8 cellular contexts compared by ENCODE assay signal in genomic region chr1:45803299-45803780, GRCh38. TPM values are rescaled to one million over a fixed set of nuclear protein-coding genes. Genes with fewer than 3 reads are reported as not detected.
DNase-seq lines count a peak whose midpoint lies in the region; ATAC-seq and TF ChIP-seq lines count a peak whose summit lies in the region.

Gene MAST2 (plus strand): TSS chr1:45803612. CDS start chr1:45803896, 284 bp downstream.

- H3K36me3 Mint-ChIP-seq in activated naive CD4-positive, alpha-beta T cell treated with anti-CD3 and anti-CD28 coated beads, Interleukin-2, amount 50 U/mL, for 72 hours: peaks cover 13 to 20% of the 10 kb centered on the region in 2 donors
- H3K36me3 Mint-ChIP-seq in osteocyte (ENCODE audit: unreplicated experiment): peaks cover 9% of the 10 kb centered on the region

- TF ChIP-seq CTCF in GM06990 (IDR thresholded peaks at IDR 0.05; ENCODE audit: insufficient read depth, low read length, poor library complexity, severe bottlenecking): no peak
- TF ChIP-seq CTCF in osteocyte (IDR thresholded peaks at IDR 0.05): no peak
- no peak for TF ChIP-seq CTCF in testis (IDR thresholded peaks at IDR 0.05)

- H3K36me3 ChIP-seq in GM06990 (ENCODE audit: control insufficient read depth, insufficient read depth, low read length): no peaks in the 10 kb centered on the region
- no peaks in the 10 kb centered on the region for H3K36me3 ChIP-seq in testis (ENCODE audit: low read depth, missing control alignments)

- intact Hi-C loops in head of caudate nucleus (cut with DNase I) (loop anchor here (2.0 kb wide), 1 partner anchor 53 kb away; the partner anchor contains the start of gene IPP), testis (cut with DNase I; ENCODE audit: low total_unique reads) (no loop called here)

- H3K27ac Mint-ChIP-seq in activated naive CD4-positive, alpha-beta T cell treated with anti-CD3 and anti-CD28 coated beads, Interleukin-2, amount 50 U/mL, for 72 hours: peak within 1 kb of the TSS; percentile 87 to 90
- H3K27ac Mint-ChIP-seq in osteocyte (ENCODE audit: unreplicated experiment): peak within 1 kb of the TSS; percentile 96

- WGBS in testis, 2 donors: 0% methylated on average over 4 to 48 of the region's 58 CpGs

- DNase-seq in GM06990 (ENCODE audit: extremely low read depth, insufficient read length) (peak; percentile 93), NCI-H1048 (lab: John Stamatoyannopoulos, UW) (peak; percentile 75), SKM-1 treated with dmso at 0.1 percent for 144 hours (lab: John Stamatoyannopoulos, UW; ENCODE audit: unreplicated experiment) (peak; percentile 79), head of caudate nucleus (peak; percentile 63 to 94 (median 87)), osteocyte (ENCODE audit: extremely low spot score, unreplicated experiment) (peak; percentile 96), testis (peak; percentile 91)
- peak; percentile 89 to 92 for DNase-seq in activated naive CD4-positive, alpha-beta T cell treated with anti-CD3 and anti-CD28 coated beads, Interleukin-2, amount 50 U/mL, for 72 hours (ENCODE audit: low spot score in 2 of 2)

- H3K27ac ChIP-seq in testis: peak within 1 kb of the TSS in 1 of 2 donors; percentile 72

- ATAC-seq in HG02571 (IDR thresholded peaks at IDR 0.05; ENCODE audit: unreplicated experiment): peak; percentile 87
- peak; percentile 89 to 98 for ATAC-seq in activated naive CD4-positive, alpha-beta T cell treated with anti-CD3 and anti-CD28 coated beads, Interleukin-2, amount 50 U/mL, for 72 hours

- H3K4me3 ChIP-seq in GM06990 (replicated peaks; ENCODE audit: low read depth, low read length) (peak within 1 kb of the TSS; percentile 78), testis (peak within 1 kb of the TSS; percentile 57 to 63)

- H3K4me1 Mint-ChIP-seq in osteocyte (ENCODE audit: unreplicated experiment): peaks cover 36% of the 10 kb centered on the region

- H3K4me3 Mint-ChIP-seq in osteocyte (ENCODE audit: unreplicated experiment): peak within 1 kb of the TSS; percentile 92

- no peaks in the 10 kb centered on the region for H3K27me3 Mint-ChIP-seq in osteocyte (ENCODE audit: unreplicated experiment)

- peak; percentile 43 for TF ChIP-seq POLR2A in testis (IDR thresholded peaks at IDR 0.05)

- H3K27me3 ChIP-seq in GM06990 (replicated peaks; ENCODE audit: control insufficient read depth, insufficient read depth, low read length) (no peaks in the 10 kb centered on the region), testis (no peaks in the 10 kb centered on the region)

- H3K4me1 ChIP-seq in testis: peaks cover 9% of the 10 kb centered on the region

- H3K9me3 ChIP-seq in testis: no peaks in the 10 kb centered on the region

- H3K9me3 Mint-ChIP-seq in activated naive CD4-positive, alpha-beta T cell treated with anti-CD3 and anti-CD28 coated beads, Interleukin-2, amount 50 U/mL, for 72 hours: no peaks in the 10 kb centered on the region
- H3K9me3 Mint-ChIP-seq in osteocyte (ENCODE audit: unreplicated experiment): no peaks in the 10 kb centered on the region

RNA-seq across cellular contexts. Expression of gene MAST2, which starts in this region (rescaled TPM):
- 10 to 100 TPM; 22.3 to 39.6 TPM for total RNA-seq in activated naive CD4-positive, alpha-beta T cell treated with anti-CD3 and anti-CD28 coated beads, Interleukin-2, amount 50 U/mL, for 72 hours
- total RNA-seq in osteocyte (63.9 and 65.4 TPM in 2 replicates), testis (100 to 1,000 TPM in 1 of 2 donors, 10 to 100 TPM in 1; 88.4 to 113 TPM)
- 158 TPM for polyA plus RNA-seq in testis (ENCODE audit: insufficient read depth, low read depth, low replicate concordance)
